In the genomic region with DNA sequence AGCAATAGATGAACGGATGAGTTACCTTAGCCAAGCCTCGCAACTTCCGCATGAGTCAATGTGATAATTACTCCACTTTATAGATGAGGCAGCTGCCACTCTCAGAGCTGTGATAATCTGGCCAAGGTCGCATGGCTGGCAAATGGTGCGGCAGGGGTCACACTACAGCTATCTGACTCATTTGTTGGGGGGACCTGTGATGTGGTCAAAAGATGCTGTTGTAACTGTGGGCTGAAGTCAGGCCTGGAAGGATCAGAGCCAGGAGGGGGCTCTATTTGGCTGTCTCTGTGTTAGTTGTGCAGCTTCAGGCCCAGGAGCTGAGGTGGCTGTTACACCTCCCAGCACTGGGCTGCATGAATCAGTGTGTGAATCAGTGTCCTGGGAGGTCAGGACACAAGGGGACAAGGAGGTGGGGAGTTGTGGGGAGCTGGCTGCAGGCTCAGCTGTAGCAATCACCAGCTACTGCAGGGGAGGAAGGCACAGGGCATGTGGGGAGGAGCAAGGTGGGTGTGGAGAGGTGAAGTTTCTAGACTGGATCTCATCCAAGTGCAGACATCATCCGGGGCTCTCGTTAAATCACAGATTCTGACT, we compare ENCODE assay signal across 10 cellular contexts. TPM values are rescaled to one million over a fixed set of nuclear protein-coding genes. Genes with fewer than 3 reads are reported as not detected.
DNase-seq lines count a peak whose midpoint lies in the region; ATAC-seq, FAIRE-seq and TF ChIP-seq lines count a peak whose summit lies in the region.
"Had no signal": no experiment of that assay in that cellular context is flagged by ENCODE, and none has a peak within 500 bp of the region (broad histone marks: within the 10 kb centered on the region; RNA-seq: fewer than 3 reads in every experiment).

No MANE protein-coding gene starts in this region.

- H3K27me3 Mint-ChIP-seq in HFFc6 (ENCODE audit: insufficient read depth) = peaks cover 22% of the 10 kb centered on the region
- peaks cover under 1% of the 10 kb centered on the region for H3K27me3 Mint-ChIP-seq in activated CD8-positive, alpha-beta T cell treated with anti-CD3 and anti-CD28 coated beads for 36 hours

- DNase-seq in A549 (ENCODE audit: low read depth in 1 of 2, low spot score in 1 of 2) (peak; percentile 79 to 88), HFFc6 (peak; percentile 80), kidney epithelial cell (ENCODE audit: low read depth) (peak; percentile 84), SIG-M5 treated with dmso at 0.1 percent for 504 hours (lab: John Stamatoyannopoulos, UW; ENCODE audit: unreplicated experiment) (no peak), Right ventricle myocardium superior (no peak), lower lobe of right lung (no peak)
- peak; percentile 5 for DNase-seq in activated CD8-positive, alpha-beta T cell treated with anti-CD3 and anti-CD28 coated beads for 36 hours
- DNase-seq: NCI-H1105 had no signal

- CTCF ChIA-PET in A549 (lab: Yijun Ruan, JAX) = interaction anchor here (0.5 to 10.0 kb wide), 31 partner anchors 10 to 360 kb away, joined by 3 to 119 read pairs (median 4); partner anchors contain the start of genes ATG16L1, INPP5D, NEU2 and NGEF
- CTCF ChIA-PET in activated CD8-positive, alpha-beta T cell treated with anti-CD3 and anti-CD28 coated beads for 36 hours (lab: Charles Lee) = interaction anchor here (0.7 to 1.9 kb wide), 2 partner anchors 74 to 271 kb away, joined by 4 read pairs; partner anchors contain the start of gene ATG16L1

- TF ChIP-seq CTCF in A549 (IDR thresholded peaks at IDR 0.05) (peak; percentile 62), HFFc6 (IDR thresholded peaks at IDR 0.05) (peak; percentile 41; the same call in 1 of the 2 replicates), kidney epithelial cell (IDR thresholded peaks at IDR 0.05; ENCODE audit: insufficient read depth, low read length, poor library complexity, severe bottlenecking) (peak; percentile 50), lower lobe of right lung (IDR thresholded peaks at IDR 0.05) (no peak)
- TF ChIP-seq CTCF in activated CD8-positive, alpha-beta T cell treated with anti-CD3 and anti-CD28 coated beads for 36 hours (IDR thresholded peaks at IDR 0.05) = no peak

- TF ChIP-seq POLR2A in A549 (IDR thresholded peaks at IDR 0.05; ENCODE audit: low read length) = no peak

- H3K9me3 Mint-ChIP-seq in HFFc6 = no peaks in the 10 kb centered on the region
- H3K9me3 Mint-ChIP-seq in activated CD8-positive, alpha-beta T cell treated with anti-CD3 and anti-CD28 coated beads for 36 hours = no peaks in the 10 kb centered on the region
- H3K9me3 Mint-ChIP-seq: natural killer cell treated with Interleukin-12 subunit alpha and Interleukin-12 subunit beta and Interleukin-15 and Interleukin-18, amount 100 ng/mL, for 72 hours had no signal

- peak overlapping the region; percentile 60 for H3K4me2 ChIP-seq in A549

- no peaks in the 10 kb centered on the region for H3K27me3 ChIP-seq in kidney epithelial cell (ENCODE audit: control insufficient read depth, insufficient read depth, low read length)
- H3K27me3 ChIP-seq in lower lobe of right lung (ENCODE audit: low read depth) = peaks cover 21% of the 10 kb centered on the region

- FAIRE-seq in A549 (lab: Jason Lieb, UNC) = peak; percentile 68

- H3K36me3 ChIP-seq in kidney epithelial cell (ENCODE audit: control insufficient read depth, insufficient read depth, low read length) (no peaks in the 10 kb centered on the region), lower lobe of right lung (no peaks in the 10 kb centered on the region)

- POLR2A ChIA-PET in A549 (lab: Yijun Ruan, JAX) = interaction anchor here (0.9 to 2.0 kb wide), 6 partner anchors 8 to 271 kb away, joined by 3 to 6 read pairs (median 4); partner anchors contain the start of gene ATG16L1
- POLR2A ChIA-PET in activated CD8-positive, alpha-beta T cell treated with anti-CD3 and anti-CD28 coated beads for 36 hours (lab: Charles Lee) = no interaction called here

- TF ChIP-seq EP300 in A549 (IDR thresholded peaks at IDR 0.05) = peak in 1 of 2 experiments; percentile 39; a peak in 1 of 5 replicates

- WGBS in A549 (ENCODE audit: missing lambda C conversion rate) = 10% methylated on average over 7 of the region's 7 CpGs

- no peak overlapping the region; the same call in 1 of the 2 replicates for H3K4me3 Mint-ChIP-seq in HFFc6
- no peak overlapping the region for H3K4me3 Mint-ChIP-seq in activated CD8-positive, alpha-beta T cell treated with anti-CD3 and anti-CD28 coated beads for 36 hours
- H3K4me3 Mint-ChIP-seq: natural killer cell treated with Interleukin-12 subunit alpha and Interleukin-12 subunit beta and Interleukin-15 and Interleukin-18, amount 100 ng/mL, for 72 hours had no signal

- peak overlapping the region; percentile 48; the same call in 1 of the 2 replicates for H3K27ac Mint-ChIP-seq in HFFc6
- no peak overlapping the region for H3K27ac Mint-ChIP-seq in activated CD8-positive, alpha-beta T cell treated with anti-CD3 and anti-CD28 coated beads for 36 hours

- H3K9me3 ChIP-seq in A549 (no peaks in the 10 kb centered on the region), lower lobe of right lung (no peaks in the 10 kb centered on the region)

- H3K27ac ChIP-seq in A549 (peak overlapping the region; percentile 74 to 86), lower lobe of right lung (no peak overlapping the region)

- TF ChIP-seq RAD21 in A549 (conservative IDR thresholded peaks at IDR 0.05 in 1 of 2, IDR thresholded peaks at IDR 0.05 in 1 of 2) = peak; percentile 87 to 88

- peaks cover 17% of the 10 kb centered on the region for H3K4me1 Mint-ChIP-seq in HFFc6 (ENCODE audit: low read depth)
- no peaks in the 10 kb centered on the region for H3K4me1 Mint-ChIP-seq in activated CD8-positive, alpha-beta T cell treated with anti-CD3 and anti-CD28 coated beads for 36 hours (ENCODE audit: low read depth)

- no peaks in the 10 kb centered on the region for H3K36me3 Mint-ChIP-seq in HFFc6 (ENCODE audit: low read depth)
- H3K36me3 Mint-ChIP-seq in activated CD8-positive, alpha-beta T cell treated with anti-CD3 and anti-CD28 coated beads for 36 hours (ENCODE audit: low read depth) = no peaks in the 10 kb centered on the region
- H3K36me3 Mint-ChIP-seq: natural killer cell treated with Interleukin-12 subunit alpha and Interleukin-12 subunit beta and Interleukin-15 and Interleukin-18, amount 100 ng/mL, for 72 hours had no signal

- peak; percentile 92 to 97 for ATAC-seq in A549
- ATAC-seq in activated CD8-positive, alpha-beta T cell treated with anti-CD3 and anti-CD28 coated beads for 36 hours = peak; percentile 34
- no peak for ATAC-seq in GM21360 (IDR thresholded peaks at IDR 0.05; ENCODE audit: unreplicated experiment)
- no peak for ATAC-seq in Right ventricle myocardium superior (ENCODE audit: poor library complexity)
- ATAC-seq in lower lobe of right lung = no peak

- H3K4me3 ChIP-seq in A549 (no peak overlapping the region), kidney epithelial cell (ENCODE audit: low read depth, low read length) (no peak overlapping the region), lower lobe of right lung (no peak overlapping the region)

- intact Hi-C loops in activated CD8-positive, alpha-beta T cell treated with anti-CD3 and anti-CD28 coated beads for 36 hours (cut with micrococcal nuclease) = no loop called here
- intact Hi-C loops in Right ventricle myocardium superior (cut with DNase I) = no loop called here
- intact Hi-C loops in lower lobe of right lung (cut with DNase I) = no loop called here

- H3K4me1 ChIP-seq in A549 (peaks cover 36% of the 10 kb centered on the region), lower lobe of right lung (no peaks in the 10 kb centered on the region)

TF ChIP-seq in A549, 52 proteins besides CTCF, POLR2A, EP300 and RAD21 (continues in another document):
- TF ChIP-seq MAX (IDR thresholded peaks at IDR 0.05) = peak; percentile 74
- TF ChIP-seq SMC3 (IDR thresholded peaks at IDR 0.05) = peak; percentile 88
- peak; percentile 2 for TF ChIP-seq MAFK (IDR thresholded peaks at IDR 0.05; ENCODE audit: partially characterized antibody)
- TF ChIP-seq JUN (IDR thresholded peaks at IDR 0.05) = peak in 1 of 2 experiments; percentile 56; a peak in 2 of 5 replicates
- TF ChIP-seq HOXA7 (CRISPR knock-in tag; IDR thresholded peaks at IDR 0.05) = no peak
- TF ChIP-seq RFX5 (IDR thresholded peaks at IDR 0.05) = no peak
- TF ChIP-seq JUNB (IDR thresholded peaks at IDR 0.05) = peak; percentile 79
- TF ChIP-seq CEBPB (IDR thresholded peaks at IDR 0.05) = peak in 1 of 2 experiments; percentile 53; a peak in 2 of 4 replicates

RNA-seq across cellular contexts. Expression of gene NGEF, which starts 33.1 kb away (rescaled TPM):
- polyA plus RNA-seq in A549 (2011; rRNA removed) = 9.7 and 10.2 TPM in 2 replicates
- polyA plus RNA-seq in A549 (2012; cell fraction: cytosol; rRNA removed) = 8.4 and 9.0 TPM in 2 replicates
- 17.6 and 19.0 TPM in 2 replicates for polyA plus RNA-seq in A549 (2012; cell fraction: nucleus; rRNA removed)
- polyA plus RNA-seq in A549 (2017; fragmentation: RNase III; extraction: RNeasy Plus Mini Kit Qiagen cat#74134 plus additional on column Dnase treatment) = 5.9 to 8.1 TPM (median 7.6 TPM) in 3 replicates
- polyA minus RNA-seq in A549 (2011; rRNA and poly(A)+ RNA removed) = 34.0 and 37.2 TPM in 2 replicates
- under 1 TPM in 3 of 6 experiments, not detected in 3; 0.20 to 0.36 (median 0.28) TPM for total RNA-seq in HFFc6 (2021; fragmentation: NEBNext Ultra II Directional; extraction: Animal tissue kit (Norgen Biotek cat#: 25700))
- under 1 TPM in 1 of 2 experiments, not detected in 1; 0.63 TPM for total RNA-seq in activated CD8-positive, alpha-beta T cell treated with anti-CD3 and anti-CD28 coated beads for 36 hours
- total RNA-seq in kidney epithelial cell = 2.5 and 3.6 TPM in 2 replicates
- not detected for total RNA-seq in Right ventricle myocardium superior
- total RNA-seq in lower lobe of right lung = 1.7 TPM
- total RNA-seq: natural killer cell treated with Interleukin-12 subunit alpha and Interleukin-12 subunit beta and Interleukin-15 and Interleukin-18, amount 100 ng/mL, for 72 hours had no signal

RNA-seq across cellular contexts. Expression of gene NEU2, which starts 52.5 kb away (rescaled TPM):
- not detected in 2 replicates for polyA plus RNA-seq in A549 (2011; rRNA removed)
- polyA plus RNA-seq in A549 (2012; cell fraction: cytosol; rRNA removed) = not detected in 2 replicates
- not detected in 2 replicates for polyA plus RNA-seq in A549 (2012; cell fraction: nucleus; rRNA removed)
- not detected in 3 replicates for polyA plus RNA-seq in A549 (2017; fragmentation: RNase III; extraction: RNeasy Plus Mini Kit Qiagen cat#74134 plus additional on column Dnase treatment)
- polyA minus RNA-seq in A549 (2011; rRNA and poly(A)+ RNA removed) = not detected in 2 replicates
- not detected for total RNA-seq in HFFc6 (2021; fragmentation: NEBNext Ultra II Directional; extraction: Animal tissue kit (Norgen Biotek cat#: 25700))
- not detected for total RNA-seq in activated CD8-positive, alpha-beta T cell treated with anti-CD3 and anti-CD28 coated beads for 36 hours
- total RNA-seq in kidney epithelial cell = not detected in 2 replicates
- total RNA-seq in Right ventricle myocardium superior = not detected
- total RNA-seq in lower lobe of right lung = not detected
- total RNA-seq: natural killer cell treated with Interleukin-12 subunit alpha and Interleukin-12 subunit beta and Interleukin-15 and Interleukin-18, amount 100 ng/mL, for 72 hours had no signal

Comparison
In these comparisons a context has a peak if more than half of its experiments do, and no peak if none do; other contexts are left out.
1. ATAC-seq: peak in A549 (2 of 2) and activated CD8-positive, alpha-beta T cell treated with anti-CD3 and anti-CD28 coated beads for 36 hours (single experiment); none in GM21360 (single experiment), Right ventricle myocardium superior (single experiment) and lower lobe of right lung (0 of 2).
2. DNase-seq: peak in A549 (2 of 2), HFFc6 (single experiment), activated CD8-positive, alpha-beta T cell treated with anti-CD3 and anti-CD28 coated beads for 36 hours (single experiment) and kidney epithelial cell (single experiment); none in SIG-M5 treated with dmso at 0.1 percent for 504 hours (single experiment), Right ventricle myocardium superior (single experiment) and lower lobe of right lung (single experiment).
3. CTCF ChIP-seq: peak in A549 (single experiment), HFFc6 (single experiment) and kidney epithelial cell (single experiment); none in activated CD8-positive, alpha-beta T cell treated with anti-CD3 and anti-CD28 coated beads for 36 hours (single experiment) and lower lobe of right lung (single experiment).